In the genomic region with DNA sequence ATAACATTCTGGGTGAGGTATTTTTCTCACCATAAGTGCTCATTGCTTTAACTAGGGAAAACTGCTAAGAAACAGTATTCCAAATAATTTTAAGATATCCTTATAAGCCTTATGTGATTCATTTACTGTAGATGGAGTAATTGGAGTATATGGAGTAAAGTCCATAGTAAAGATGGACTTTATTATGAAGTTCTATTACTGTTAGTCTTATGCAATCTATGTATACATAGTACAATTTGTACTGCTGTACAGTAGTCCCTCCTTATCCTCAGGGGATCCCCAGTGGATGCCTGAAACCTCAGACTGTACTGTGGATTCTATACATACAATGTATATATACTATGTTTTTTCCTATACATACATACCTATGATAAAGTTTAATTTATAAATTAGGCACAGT, we compare ENCODE assay signal across 15 cellular contexts. TPM values are rescaled to one million over a fixed set of nuclear protein-coding genes. Genes with fewer than 3 reads are reported as not detected.
DNase-seq lines count a peak whose midpoint lies in the region; ATAC-seq and TF ChIP-seq lines count a peak whose summit lies in the region.
"Had no signal": no experiment of that assay in that cellular context is flagged by ENCODE, and none has a peak within 500 bp of the region (broad histone marks: within the 10 kb centered on the region; RNA-seq: fewer than 3 reads in every experiment).

No MANE protein-coding gene starts in this region.

- no TSS peak for BruUV-seq in MCF 10A (replicated peaks; lab: Mats Ljungman, UMichigan)

- no peak overlapping the region for H3K4me3 Mint-ChIP-seq in MCF 10A (ENCODE audit: unreplicated experiment)
- H3K4me3 Mint-ChIP-seq: CD4-positive, alpha-beta T cell had no signal

- peak; percentile 34 for DNase-seq in MCF 10A (ENCODE audit: unreplicated experiment)
- DNase-seq in breast epithelium (ENCODE audit: low spot score in 2 of 2): no peak
- peak; percentile 19 for DNase-seq in fibroblast of villous mesenchyme (ENCODE audit: low read depth)
- no peak for DNase-seq in mucosa of descending colon
- no peak for DNase-seq in HuH-7.5 (ENCODE audit: low spot score)
- DNase-seq in KG1 (lab: John Stamatoyannopoulos, UW): no peak
- DNase-seq in cerebellar cortex (ENCODE audit: low spot score): no peak
- DNase-seq: AML-193; Caco-2; CD4-positive, alpha-beta T cell had no signal

- CTCF ChIA-PET in MCF 10A (lab: Yijun Ruan, JAX): interaction anchor here (0.8 kb wide), 1 partner anchor 22 kb away, joined by 3 read pairs; no protein-coding TSS in a partner anchor

- ATAC-seq in mucosa of descending colon: peak; percentile 57
- ATAC-seq: A549 had no signal

- H3K36me3 ChIP-seq in breast epithelium (no peaks in the 10 kb centered on the region), mucosa of descending colon (ENCODE audit: low read depth) (no peaks in the 10 kb centered on the region)
- H3K36me3 ChIP-seq: HAP-1 had no signal

- H3K4me3 ChIP-seq in breast epithelium (no peak overlapping the region), fibroblast of villous mesenchyme (ENCODE audit: low read depth, low read length) (no peak overlapping the region), mucosa of descending colon (no peak overlapping the region)
- H3K4me3 ChIP-seq: A549, HAP-1 had no signal

- no peaks in the 10 kb centered on the region for H3K27me3 ChIP-seq in breast epithelium

- POLR2A ChIA-PET in MCF 10A (lab: Yijun Ruan, JAX): interaction anchor here (1.4 kb wide), 1 partner anchor 9 kb away, joined by 4 read pairs; no protein-coding TSS in a partner anchor

- H3K9me3 Mint-ChIP-seq in MCF 10A (ENCODE audit: unreplicated experiment): no peaks in the 10 kb centered on the region
- H3K9me3 Mint-ChIP-seq: CD4-positive, alpha-beta T cell had no signal

- H3K36me3 Mint-ChIP-seq in MCF 10A (ENCODE audit: insufficient read depth, unreplicated experiment): peaks cover 12% of the 10 kb centered on the region

- no peak for TF ChIP-seq CTCF in MCF 10A (IDR thresholded peaks at IDR 0.05; ENCODE audit: unreplicated experiment)
- no peak for TF ChIP-seq CTCF in breast epithelium (IDR thresholded peaks at IDR 0.05)
- no peak for TF ChIP-seq CTCF in fibroblast of villous mesenchyme (IDR thresholded peaks at IDR 0.05; ENCODE audit: insufficient read depth, low read depth, low read length)
- TF ChIP-seq CTCF in mucosa of descending colon (IDR thresholded peaks at IDR 0.05): no peak

- H3K27me3 Mint-ChIP-seq in MCF 10A (ENCODE audit: insufficient read depth, unreplicated experiment): no peaks in the 10 kb centered on the region
- H3K27me3 Mint-ChIP-seq: CD4-positive, alpha-beta T cell had no signal

- intact Hi-C loops in MCF 10A (cut with micrococcal nuclease) (no loop called here), breast epithelium (cut with DNase I; ENCODE audit: low total_unique reads) (no loop called here), mucosa of descending colon (cut with DNase I, micrococcal nuclease) (no loop called here)

- no peak for TF ChIP-seq POLR2A in breast epithelium (IDR thresholded peaks at IDR 0.05)

- no peaks in the 10 kb centered on the region for H3K4me1 ChIP-seq in breast epithelium
- no peaks in the 10 kb centered on the region for H3K4me1 ChIP-seq in mucosa of descending colon (ENCODE audit: low read depth)
- H3K4me1 ChIP-seq: Caco-2 had no signal

- H3K4me1 Mint-ChIP-seq in MCF 10A (ENCODE audit: insufficient read depth, unreplicated experiment): no peaks in the 10 kb centered on the region

- peak overlapping the region; percentile 13 for H3K27ac Mint-ChIP-seq in MCF 10A (ENCODE audit: low read depth, unreplicated experiment)
- H3K27ac Mint-ChIP-seq: CD4-positive, alpha-beta T cell had no signal

- H3K9me3 ChIP-seq in breast epithelium (no peaks in the 10 kb centered on the region), mucosa of descending colon (no peaks in the 10 kb centered on the region)
- H3K9me3 ChIP-seq: A549, Caco-2, HAP-1 had no signal

- no peak overlapping the region for H3K27ac ChIP-seq in breast epithelium
- H3K27ac ChIP-seq: 22Rv1, A549, C4-2B, HL-60 had no signal

RNA-seq across cellular contexts. Expression of a gene that starts 41.1 kb away (rescaled TPM):
- total RNA-seq in MCF 10A (2022): 1.4 and 2.2 TPM in 2 replicates
- total RNA-seq in breast epithelium: not detected
- total RNA-seq in fibroblast of villous mesenchyme: not detected in 2 replicates
- under 1 TPM in 1 of 3 donors, not detected in 2; 0.22 TPM for total RNA-seq in mucosa of descending colon
- total RNA-seq: CD4-positive, alpha-beta T cell had no signal

Comparison
In these comparisons a context has a peak if more than half of its experiments do, and no peak if none do; other contexts are left out.
1. DNase-seq: peak in MCF 10A (single experiment) and fibroblast of villous mesenchyme (single experiment); none in breast epithelium (0 of 2), mucosa of descending colon (0 of 3), HuH-7.5 (single experiment), KG1 (single experiment) and cerebellar cortex (single experiment).